In genomic region chr6:162733489-162733888, GRCh38 we compare ENCODE assay signal across 17 cellular contexts. TPM values are rescaled to one million over a fixed set of nuclear protein-coding genes. Genes with fewer than 3 reads are reported as not detected.
DNase-seq lines count a peak whose midpoint lies in the region; ATAC-seq lines count a peak whose summit lies in the region.
"Had no signal": no experiment of that assay in that cellular context is flagged by ENCODE, and none has a peak within 500 bp of the region (broad histone marks: within the 10 kb centered on the region; RNA-seq: fewer than 3 reads in every experiment).

No MANE protein-coding gene starts in this region.

- no peak overlapping the region for H2BK15ac ChIP-seq in mesendoderm (replicated peaks; ENCODE audit: low read depth)

- no peak overlapping the region for H3K27ac Mint-ChIP-seq in activated CD4-positive, alpha-beta memory T cell treated with anti-CD3 and anti-CD28 coated beads for 36 hours
- H3K27ac Mint-ChIP-seq in activated CD4-positive, alpha-beta memory T cell treated with anti-CD3 and anti-CD28 coated beads, Interleukin-2, amount 10 ng/mL, durations not matched to agents 7 days and 5 days: no peak overlapping the region
- H3K27ac Mint-ChIP-seq in activated CD8-positive, alpha-beta T cell treated with anti-CD3 and anti-CD28 coated beads, Interleukin-2, amount 10 ng/mL, durations not matched to agents 7 days and 5 days: no peak overlapping the region

- no peak overlapping the region for H4K5ac ChIP-seq in mesendoderm (ENCODE audit: low read length)

- peaks cover 4% of the 10 kb centered on the region for H3K9me3 Mint-ChIP-seq in activated CD4-positive, alpha-beta memory T cell treated with anti-CD3 and anti-CD28 coated beads for 36 hours
- no peaks in the 10 kb centered on the region for H3K9me3 Mint-ChIP-seq in activated CD4-positive, alpha-beta memory T cell treated with anti-CD3 and anti-CD28 coated beads, Interleukin-2, amount 10 ng/mL, durations not matched to agents 7 days and 5 days
- H3K9me3 Mint-ChIP-seq in activated CD8-positive, alpha-beta T cell treated with anti-CD3 and anti-CD28 coated beads, Interleukin-2, amount 10 ng/mL, durations not matched to agents 7 days and 5 days (ENCODE audit: insufficient read depth): peaks cover 5% of the 10 kb centered on the region

- no peak overlapping the region for H2AK5ac ChIP-seq in mesendoderm (ENCODE audit: low read length)

- no peak overlapping the region for H3K56ac ChIP-seq in mesendoderm (ENCODE audit: low read length)

- no CpG with 5 or more reads among the region's 4 CpGs for WGBS in mesendoderm (ENCODE audit: extremely low coverage, insufficient coverage, low lambda C conversion rate)

- H3K27ac ChIP-seq in mesendoderm (ENCODE audit: low read depth, low read length): no peak overlapping the region
- H3K27ac ChIP-seq: ascending aorta, C4-2B, neutrophil, SJSA1 had no signal

- no peak overlapping the region for H3K9ac ChIP-seq in mesendoderm (ENCODE audit: low read length)

- CTCF ChIA-PET in activated CD4-positive, alpha-beta memory T cell treated with anti-CD3 and anti-CD28 coated beads for 36 hours (lab: Charles Lee): no interaction called here
- CTCF ChIA-PET in activated CD4-positive, alpha-beta memory T cell treated with anti-CD3 and anti-CD28 coated beads, Interleukin-2, amount 10 ng/mL, durations not matched to agents 7 days and 5 days (lab: Charles Lee): no interaction called here
- CTCF ChIA-PET in activated CD8-positive, alpha-beta T cell treated with anti-CD3 and anti-CD28 coated beads, Interleukin-2, amount 10 ng/mL, durations not matched to agents 7 days and 5 days (lab: Charles Lee): no interaction called here

- no peaks in the 10 kb centered on the region for H3K36me3 ChIP-seq in mesendoderm (ENCODE audit: control insufficient read depth, insufficient read depth, low read length)
- H3K36me3 ChIP-seq: ascending aorta, neutrophil, SJSA1 had no signal

- peak; percentile 16 for DNase-seq in activated CD4-positive, alpha-beta memory T cell treated with anti-CD3 and anti-CD28 coated beads for 36 hours
- DNase-seq in activated CD4-positive, alpha-beta memory T cell treated with anti-CD3 and anti-CD28 coated beads, Interleukin-2, amount 10 ng/mL, durations not matched to agents 7 days and 5 days: no peak
- DNase-seq in MV-4-11 (lab: John Stamatoyannopoulos, UW) (peak; percentile 36), mesendoderm (peak; percentile 25), NCI-H345 treated with DMSO at 0.1 percent for 48 hours (lab: John Stamatoyannopoulos, UW; ENCODE audit: unreplicated experiment) (no peak), NCI-H226 (no peak)
- DNase-seq in activated CD8-positive, alpha-beta T cell treated with anti-CD3 and anti-CD28 coated beads, Interleukin-2, amount 10 ng/mL, durations not matched to agents 7 days and 5 days: peak; percentile 26
- DNase-seq: DMS79 treated with DMSO at 0.1 percent for 48 hours, left colon, NCI-H1694, T1000 had no signal

- H3K79me2 ChIP-seq in mesendoderm (ENCODE audit: control insufficient read depth, insufficient read depth, low read length): no peaks in the 10 kb centered on the region

- ATAC-seq in activated CD8-positive, alpha-beta T cell treated with anti-CD3 and anti-CD28 coated beads, Interleukin-2, amount 10 ng/mL, durations not matched to agents 7 days and 5 days: no peak
- no peak for ATAC-seq in HG03280 (IDR thresholded peaks at IDR 0.05; ENCODE audit: unreplicated experiment)
- ATAC-seq: left colon had no signal

- no peaks in the 10 kb centered on the region for H3K4me1 ChIP-seq in mesendoderm (ENCODE audit: control insufficient read depth, low read depth, low read length)
- H3K4me1 ChIP-seq: ascending aorta, SJSA1 had no signal

- H3K27me3 Mint-ChIP-seq in activated CD4-positive, alpha-beta memory T cell treated with anti-CD3 and anti-CD28 coated beads for 36 hours: no peaks in the 10 kb centered on the region
- H3K27me3 Mint-ChIP-seq in activated CD4-positive, alpha-beta memory T cell treated with anti-CD3 and anti-CD28 coated beads, Interleukin-2, amount 10 ng/mL, durations not matched to agents 7 days and 5 days: no peaks in the 10 kb centered on the region
- H3K27me3 Mint-ChIP-seq in activated CD8-positive, alpha-beta T cell treated with anti-CD3 and anti-CD28 coated beads, Interleukin-2, amount 10 ng/mL, durations not matched to agents 7 days and 5 days (ENCODE audit: low read depth): peaks cover 3% of the 10 kb centered on the region

- H3K36me3 Mint-ChIP-seq in activated CD4-positive, alpha-beta memory T cell treated with anti-CD3 and anti-CD28 coated beads for 36 hours: no peaks in the 10 kb centered on the region
- H3K36me3 Mint-ChIP-seq in activated CD4-positive, alpha-beta memory T cell treated with anti-CD3 and anti-CD28 coated beads, Interleukin-2, amount 10 ng/mL, durations not matched to agents 7 days and 5 days (ENCODE audit: low read depth): peaks cover 7% of the 10 kb centered on the region
- H3K36me3 Mint-ChIP-seq in activated CD8-positive, alpha-beta T cell treated with anti-CD3 and anti-CD28 coated beads, Interleukin-2, amount 10 ng/mL, durations not matched to agents 7 days and 5 days (ENCODE audit: low read depth): no peaks in the 10 kb centered on the region

- H3K79me1 ChIP-seq in mesendoderm (ENCODE audit: low read length): no peaks in the 10 kb centered on the region

- POLR2A ChIA-PET in activated CD4-positive, alpha-beta memory T cell treated with anti-CD3 and anti-CD28 coated beads for 36 hours (lab: Charles Lee): no interaction called here
- POLR2A ChIA-PET in activated CD4-positive, alpha-beta memory T cell treated with anti-CD3 and anti-CD28 coated beads, Interleukin-2, amount 10 ng/mL, durations not matched to agents 7 days and 5 days (lab: Charles Lee): no interaction called here
- POLR2A ChIA-PET in activated CD8-positive, alpha-beta T cell treated with anti-CD3 and anti-CD28 coated beads, Interleukin-2, amount 10 ng/mL, durations not matched to agents 7 days and 5 days (lab: Charles Lee): interaction anchor here (0.6 kb wide), 1 partner anchor 105 kb away, joined by 4 read pairs; no protein-coding TSS in a partner anchor

- no peak overlapping the region for H3K4me3 ChIP-seq in mesendoderm (ENCODE audit: low read length)
- H3K4me3 ChIP-seq: ascending aorta, SJSA1 had no signal

- no peak overlapping the region for H3K4me2 ChIP-seq in mesendoderm (ENCODE audit: low read length)

- no peak overlapping the region for H2BK120ac ChIP-seq in mesendoderm (ENCODE audit: low read depth, low read length)

- H3K27me3 ChIP-seq in mesendoderm (ENCODE audit: insufficient read depth, low read length, poor library complexity): no peaks in the 10 kb centered on the region
- H3K27me3 ChIP-seq: ascending aorta, SJSA1 had no signal

- peaks cover 5% of the 10 kb centered on the region for H3K4me1 Mint-ChIP-seq in activated CD4-positive, alpha-beta memory T cell treated with anti-CD3 and anti-CD28 coated beads for 36 hours (ENCODE audit: low read depth)
- H3K4me1 Mint-ChIP-seq in activated CD4-positive, alpha-beta memory T cell treated with anti-CD3 and anti-CD28 coated beads, Interleukin-2, amount 10 ng/mL, durations not matched to agents 7 days and 5 days: peaks cover 8% of the 10 kb centered on the region
- H3K4me1 Mint-ChIP-seq in activated CD8-positive, alpha-beta T cell treated with anti-CD3 and anti-CD28 coated beads, Interleukin-2, amount 10 ng/mL, durations not matched to agents 7 days and 5 days (ENCODE audit: low read depth): peaks cover 6% of the 10 kb centered on the region

- intact Hi-C loops in activated CD4-positive, alpha-beta memory T cell treated with anti-CD3 and anti-CD28 coated beads for 36 hours (cut with micrococcal nuclease): no loop called here

- H4K8ac ChIP-seq in mesendoderm (ENCODE audit: low read depth, low read length): no peak overlapping the region

- H2BK5ac ChIP-seq in mesendoderm (ENCODE audit: low read length): no peak overlapping the region

- no peak overlapping the region for H3K18ac ChIP-seq in mesendoderm (ENCODE audit: low read length)

- H3K4ac ChIP-seq in mesendoderm (ENCODE audit: low read depth, low read length): no peak overlapping the region

- no peak overlapping the region for H3K4me3 Mint-ChIP-seq in activated CD4-positive, alpha-beta memory T cell treated with anti-CD3 and anti-CD28 coated beads for 36 hours
- H3K4me3 Mint-ChIP-seq in activated CD4-positive, alpha-beta memory T cell treated with anti-CD3 and anti-CD28 coated beads, Interleukin-2, amount 10 ng/mL, durations not matched to agents 7 days and 5 days: no peak overlapping the region
- H3K4me3 Mint-ChIP-seq in activated CD8-positive, alpha-beta T cell treated with anti-CD3 and anti-CD28 coated beads, Interleukin-2, amount 10 ng/mL, durations not matched to agents 7 days and 5 days: no peak overlapping the region

- no peak overlapping the region for H3K23ac ChIP-seq in mesendoderm (ENCODE audit: low read length)

RNA-seq across cellular contexts. Expression of gene PACRG, which starts 5.7 kb away (rescaled TPM):
- not detected for total RNA-seq in activated CD4-positive, alpha-beta memory T cell treated with anti-CD3 and anti-CD28 coated beads for 36 hours
- not detected for total RNA-seq in activated CD4-positive, alpha-beta memory T cell treated with anti-CD3 and anti-CD28 coated beads, Interleukin-2, amount 10 ng/mL, durations not matched to agents 7 days and 5 days
- under 1 TPM in 1 of 2 experiments, not detected in 1; 0.78 TPM for total RNA-seq in activated CD8-positive, alpha-beta T cell treated with anti-CD3 and anti-CD28 coated beads, Interleukin-2, amount 10 ng/mL, durations not matched to agents 7 days and 5 days
- 0.18 TPM for polyA plus RNA-seq in mesendoderm (2013, experiment 1 of 2)
- polyA plus RNA-seq in mesendoderm (2013, experiment 2 of 2): 0.25 TPM
- total RNA-seq: A673, ascending aorta, SJSA1 had no signal

RNA-seq across cellular contexts. Expression of gene PRKN, which starts 5.9 kb away (rescaled TPM):
- total RNA-seq in activated CD4-positive, alpha-beta memory T cell treated with anti-CD3 and anti-CD28 coated beads for 36 hours: under 1 TPM; 0.82 to 1.00 TPM
- under 1 TPM; 0.13 to 0.43 TPM for total RNA-seq in activated CD4-positive, alpha-beta memory T cell treated with anti-CD3 and anti-CD28 coated beads, Interleukin-2, amount 10 ng/mL, durations not matched to agents 7 days and 5 days
- total RNA-seq in activated CD8-positive, alpha-beta T cell treated with anti-CD3 and anti-CD28 coated beads, Interleukin-2, amount 10 ng/mL, durations not matched to agents 7 days and 5 days: under 1 TPM in 1 of 2 experiments, not detected in 1; 0.63 TPM
- 0.07 TPM for polyA plus RNA-seq in mesendoderm (2013, experiment 1 of 2)
- 0.48 TPM for polyA plus RNA-seq in mesendoderm (2013, experiment 2 of 2)
- total RNA-seq: SJSA1 had no signal

Comparison
In these comparisons a context has a peak if more than half of its experiments do, and no peak if none do; other contexts are left out.
1. DNase-seq: peak in activated CD4-positive, alpha-beta memory T cell treated with anti-CD3 and anti-CD28 coated beads for 36 hours (single experiment), MV-4-11 (single experiment), activated CD8-positive, alpha-beta T cell treated with anti-CD3 and anti-CD28 coated beads, Interleukin-2, amount 10 ng/mL, durations not matched to agents 7 days and 5 days (single experiment) and mesendoderm (single experiment); none in activated CD4-positive, alpha-beta memory T cell treated with anti-CD3 and anti-CD28 coated beads, Interleukin-2, amount 10 ng/mL, durations not matched to agents 7 days and 5 days (single experiment), NCI-H345 treated with DMSO at 0.1 percent for 48 hours (single experiment) and NCI-H226 (single experiment).